ENCODE assay signal across 22 cellular contexts in the genomic region with DNA sequence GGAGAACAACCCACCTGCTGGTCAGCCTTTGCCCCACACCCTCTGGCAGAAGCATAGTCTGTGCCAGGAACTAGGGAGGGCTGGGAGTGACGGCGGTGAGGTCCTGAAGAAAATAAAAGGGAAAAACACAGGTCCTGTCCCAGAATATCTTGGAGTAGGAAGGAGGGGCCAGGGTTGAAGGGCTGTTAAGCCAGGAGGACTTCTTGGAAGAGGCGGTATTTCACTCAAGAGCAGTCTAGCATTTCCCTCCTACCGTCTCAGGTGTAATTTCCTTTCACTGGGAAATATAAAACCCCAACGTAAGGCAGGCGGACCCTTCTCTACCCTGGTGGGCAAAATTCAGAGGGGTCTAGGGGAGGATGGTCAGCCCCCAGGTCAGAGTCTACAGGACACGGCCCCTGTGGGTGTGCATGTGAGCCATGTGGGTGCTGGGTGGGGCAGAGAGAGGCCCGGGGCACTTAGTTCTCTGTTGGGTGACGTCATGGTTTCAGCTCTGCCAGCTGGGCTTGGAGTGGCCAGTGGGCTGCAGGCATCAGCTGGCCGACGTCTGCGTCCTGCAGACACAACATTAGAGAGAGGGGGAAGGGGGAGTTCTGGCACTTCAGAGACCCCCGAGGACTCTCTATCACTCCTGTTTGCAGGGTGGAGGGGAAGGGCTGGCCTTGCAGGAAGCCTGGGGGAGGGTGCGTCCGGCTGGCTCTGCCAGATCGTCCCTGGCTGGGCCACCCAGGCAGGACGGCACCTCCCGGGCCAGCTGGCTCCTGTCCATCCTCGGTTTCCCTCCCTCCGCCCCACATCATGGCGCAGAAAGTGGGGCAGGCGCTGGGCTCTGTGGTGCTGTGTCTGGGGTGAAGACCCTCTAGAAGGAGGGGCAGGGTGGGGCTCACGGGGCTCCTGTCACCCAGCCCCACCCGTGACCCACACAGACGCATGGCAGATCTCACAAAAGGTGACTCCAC.
DNase-seq lines count a peak whose midpoint lies in the region; ATAC-seq, FAIRE-seq and TF ChIP-seq lines count a peak whose summit lies in the region.
"Had no signal": no experiment of that assay in that cellular context is flagged by ENCODE, and none has a peak within 500 bp of the region (broad histone marks: within the 10 kb centered on the region; RNA-seq: fewer than 3 reads in every experiment).

No MANE protein-coding gene starts in this region.

- ATAC-seq in body of pancreas (peak; percentile 58), pancreas (peak in 3 of 4 donors; percentile 37 to 49 (median 41)), aorta (ENCODE audit: low FRiP score) (peak; percentile 2), GM19467 (IDR thresholded peaks at IDR 0.05; ENCODE audit: unreplicated experiment) (no peak)
- no peak for ATAC-seq in activated naive CD4-positive, alpha-beta T cell treated with anti-CD3 and anti-CD28 coated beads, Interleukin-2, amount 50 U/mL, for 72 hours

- DNase-seq in breast epithelium (ENCODE audit: low spot score in 2 of 2) (no peak), mammary epithelial cell (no peak), body of pancreas (peak; percentile 29 to 58 (median 44)), pancreas (peak in 1 of 6 donors; percentile 24), aorta (peak in 1 of 2 donors; percentile 73), A673 (ENCODE audit: low spot score) (no peak)
- DNase-seq in activated naive CD4-positive, alpha-beta T cell treated with anti-CD3 and anti-CD28 coated beads, Interleukin-2, amount 50 U/mL, for 72 hours (ENCODE audit: low spot score in 2 of 2), result no peak
- DNase-seq: CD8-positive, alpha-beta memory T cell; DMS79 treated with DMSO at 0.1 percent for 48 hours; IMR-90; MV-4-11; NCI-H1417 treated with DMSO at 0.1 percent for 48 hours; NCI-H1930; NCI-H2171 treated with DMSO at 0.1 percent for 48 hours; NCI-H446 treated with DMSO at 0.1 percent for 48 hours; NK-92 treated with Interleukin-12 subunit alpha and Interleukin-12 subunit beta, amount 100 ng/mL, for 24 hours had no signal

- H3K9me3 ChIP-seq in breast epithelium (peaks cover 23 to 38% of the 10 kb centered on the region in 2 donors), mammary epithelial cell (replicated peaks; ENCODE audit: insufficient read depth, low read length) (peaks cover 74% of the 10 kb centered on the region), body of pancreas (peaks cover 0 to 19% (median 0%) of the 10 kb centered on the region in 3 donors), pancreas (no peaks in the 10 kb centered on the region), aorta (ENCODE audit: control insufficient read depth, low read length) (peaks cover 6% of the 10 kb centered on the region), A673 (ENCODE audit: low read depth, low read length, poor library complexity, severe bottlenecking) (peaks cover 6% of the 10 kb centered on the region)

- no peak overlapping the region for H3K27ac Mint-ChIP-seq in activated naive CD4-positive, alpha-beta T cell treated with anti-CD3 and anti-CD28 coated beads, Interleukin-2, amount 50 U/mL, for 72 hours
- H3K27ac Mint-ChIP-seq: CD8-positive, alpha-beta memory T cell had no signal

- H3K36me3 ChIP-seq in breast epithelium (no peaks in the 10 kb centered on the region), mammary epithelial cell (ENCODE audit: insufficient read depth, low read length) (no peaks in the 10 kb centered on the region), body of pancreas (replicated peaks in 1 of 2; ENCODE audit: insufficient read depth in 1 of 2, low read depth in 2 of 2) (no peaks in the 10 kb centered on the region), pancreas (no peaks in the 10 kb centered on the region), aorta (ENCODE audit: control insufficient read depth in 1 of 2, insufficient read depth in 2 of 2, low read length in 1 of 2) (no peaks in the 10 kb centered on the region), A673 (ENCODE audit: insufficient read depth, low read length, poor library complexity, severe bottlenecking) (no peaks in the 10 kb centered on the region)
- H3K36me3 ChIP-seq: BLaER1 treated with 17β-estradiol and CSF1 and Interleukin-3, amounts not matched to agents 10 nM and 100 nM; SJSA1 had no signal

- H3K4me1 ChIP-seq in breast epithelium (no peaks in the 10 kb centered on the region), mammary epithelial cell (ENCODE audit: insufficient read depth, low read length) (no peaks in the 10 kb centered on the region), body of pancreas (peaks cover 17% of the 10 kb centered on the region), pancreas (no peaks in the 10 kb centered on the region), aorta (ENCODE audit: control insufficient read depth in 1 of 2, insufficient read depth in 2 of 2, low read length in 2 of 2) (no peaks in the 10 kb centered on the region), A673 (ENCODE audit: insufficient read depth, low read length, poor library complexity, severe bottlenecking) (no peaks in the 10 kb centered on the region)
- H3K4me1 ChIP-seq: SJSA1 had no signal

- POLR2A ChIA-PET in A673 (lab: Charles Lee; ENCODE audit: low non-redundant PET), result no interaction called here

- H3K27ac ChIP-seq in breast epithelium (no peak overlapping the region), mammary epithelial cell (ENCODE audit: insufficient read depth, low read depth, low read length) (no peak overlapping the region), body of pancreas (peak overlapping the region in 3 of 4 donors; percentile 36 to 59 (median 42)), pancreas (no peak overlapping the region), aorta (ENCODE audit: low read depth in 1 of 2, low read length in 2 of 2) (no peak overlapping the region), A673 (ENCODE audit: low read depth, low read length, poor library complexity, severe bottlenecking) (no peak overlapping the region)
- H3K27ac ChIP-seq: BLaER1 treated with 17β-estradiol and CSF1 and Interleukin-3, amounts not matched to agents 10 nM and 100 nM; SJSA1 had no signal

- no peak overlapping the region for H2AFZ ChIP-seq in mammary epithelial cell (ENCODE audit: low read depth, low read length)

- FAIRE-seq in pancreas (lab: Jason Lieb, UNC), result no peak
- FAIRE-seq: G401.6, GM18507, H1 had no signal

- in situ Hi-C loops in mammary epithelial cell (cut with MboI; ENCODE audit: low sequenced_read_pairs in 2 of 2), result no loop called here

- no peaks in the 10 kb centered on the region for H3K79me2 ChIP-seq in mammary epithelial cell (ENCODE audit: insufficient read depth, low read length)

- dilution Hi-C loops in mammary epithelial cell (cut with HindIII; ENCODE audit: low sequenced_read_pairs), result no loop called here

- TF ChIP-seq CTCF in breast epithelium (IDR thresholded peaks at IDR 0.05) (no peak), mammary epithelial cell (conservative IDR thresholded peaks at IDR 0.05 in 1 of 2, IDR thresholded peaks at IDR 0.05 in 1 of 2; ENCODE audit: extremely low read depth in 1 of 2, insufficient read depth in 1 of 2, low read depth in 1 of 2, low read length in 2 of 2) (no peak), body of pancreas (IDR thresholded peaks at IDR 0.05) (no peak), pancreas (IDR thresholded peaks at IDR 0.05) (no peak), A673 (conservative IDR thresholded peaks at IDR 0.05; ENCODE audit: low read depth, low read length) (no peak)

- H3K4me2 ChIP-seq in mammary epithelial cell (ENCODE audit: insufficient read depth, low read depth, low read length), result no peak overlapping the region
- H3K4me2 ChIP-seq: BLaER1 treated with 17β-estradiol and CSF1 and Interleukin-3, amounts not matched to agents 10 nM and 100 nM had no signal

- peaks cover 0 to 66% of the 10 kb centered on the region in 2 donors for H3K27me3 ChIP-seq in breast epithelium
- no peaks in the 10 kb centered on the region for H3K27me3 ChIP-seq in mammary epithelial cell (ENCODE audit: insufficient read depth, low read length)
- no peaks in the 10 kb centered on the region for H3K27me3 ChIP-seq in body of pancreas
- no peaks in the 10 kb centered on the region for H3K27me3 ChIP-seq in pancreas
- no peaks in the 10 kb centered on the region for H3K27me3 ChIP-seq in aorta (ENCODE audit: control insufficient read depth in 1 of 2, insufficient read depth in 2 of 2, low read length in 1 of 2)
- peaks cover 33% of the 10 kb centered on the region for H3K27me3 ChIP-seq in A673 (replicated peaks; ENCODE audit: insufficient read depth, low read depth, low read length, poor library complexity)
- H3K27me3 ChIP-seq: SJSA1 had no signal

- H3K9ac ChIP-seq in mammary epithelial cell (ENCODE audit: insufficient read depth, low read length), result no peak overlapping the region
- H3K9ac ChIP-seq: BLaER1 treated with 17β-estradiol and CSF1 and Interleukin-3, amounts not matched to agents 10 nM and 100 nM had no signal

- no TSS peak for BruUV-seq in mammary epithelial cell (replicated peaks; lab: Mats Ljungman, UMichigan)
- BruUV-seq in A673 (replicated peaks; lab: Mats Ljungman, UMichigan), result no TSS peak

- WGBS in mammary epithelial cell (ENCODE audit: low coverage, missing lambda C conversion rate), result 34% methylated on average over 17 of the region's 25 CpGs
- 46 to 48% methylated on average over 17 to 25 of the region's 25 CpGs for WGBS in body of pancreas, 2 donors
- WGBS in pancreas, 2 donors, result 38 to 64% methylated on average over 16 to 25 of the region's 25 CpGs
- WGBS in aorta, 2 donors, result 28 to 36% methylated on average over 20 to 25 of the region's 25 CpGs

- no peaks in the 10 kb centered on the region for H4K20me1 ChIP-seq in mammary epithelial cell (ENCODE audit: insufficient read depth, low read length)

- CTCF ChIA-PET in mammary epithelial cell (lab: Charles Lee; ENCODE audit: low non-redundant PET) (no interaction called here), A673 (lab: Charles Lee) (no interaction called here)

- intact Hi-C loops in breast epithelium (cut with DNase I; ENCODE audit: low total_unique reads) (no loop called here), mammary epithelial cell (cut with micrococcal nuclease) (no loop called here), body of pancreas (cut with DNase I) (loop anchor here (10.0 kb wide), 1 partner anchor 540 kb away; no protein-coding TSS in a partner anchor), pancreas (cut with DNase I) (no loop called here), aorta (cut with DNase I) (loop anchor here (5.0 kb wide), 4 partner anchors 138 to 553 kb away; no protein-coding TSS in a partner anchor), A673 (cut with micrococcal nuclease; ENCODE audit: unreplicated experiment) (no loop called here)

- H3K9me3 Mint-ChIP-seq in activated naive CD4-positive, alpha-beta T cell treated with anti-CD3 and anti-CD28 coated beads, Interleukin-2, amount 50 U/mL, for 72 hours, result peaks cover 5 to 8% of the 10 kb centered on the region in 2 donors

- H3K36me3 Mint-ChIP-seq in activated naive CD4-positive, alpha-beta T cell treated with anti-CD3 and anti-CD28 coated beads, Interleukin-2, amount 50 U/mL, for 72 hours, result peaks cover 13 to 16% of the 10 kb centered on the region in 2 donors
- H3K36me3 Mint-ChIP-seq: CD8-positive, alpha-beta memory T cell had no signal

- TF ChIP-seq POLR2A in breast epithelium (IDR thresholded peaks at IDR 0.05) (no peak), body of pancreas (IDR thresholded peaks at IDR 0.05) (no peak)

- H3K4me3 ChIP-seq in breast epithelium (peak overlapping the region; percentile 1 to 47 (median 36)), mammary epithelial cell (replicated peaks in 1 of 3; ENCODE audit: insufficient read depth in 1 of 3, low read depth in 2 of 3, low read length in 3 of 3) (no peak overlapping the region), body of pancreas (no peak overlapping the region), pancreas (no peak overlapping the region), aorta (ENCODE audit: low read length in 2 of 2) (no peak overlapping the region), A673 (ENCODE audit: low read depth, low read length, poor library complexity, severe bottlenecking) (no peak overlapping the region)
- H3K4me3 ChIP-seq: BLaER1 treated with 17β-estradiol and CSF1 and Interleukin-3, amounts not matched to agents 10 nM and 100 nM; SJSA1 had no signal

Comparison
In these comparisons a context has a peak if more than half of its experiments do, and no peak if none do; other contexts are left out.
1. H3K4me3 ChIP-seq: peak in breast epithelium (3 of 3); none in mammary epithelial cell (0 of 3), body of pancreas (0 of 2), pancreas (0 of 4), aorta (0 of 2) and A673 (single experiment).
2. DNase-seq: peak in body of pancreas (4 of 4); none in breast epithelium (0 of 2), mammary epithelial cell (single experiment), activated naive CD4-positive, alpha-beta T cell treated with anti-CD3 and anti-CD28 coated beads, Interleukin-2, amount 50 U/mL, for 72 hours (0 of 2) and A673 (single experiment).
3. H3K27ac ChIP-seq: peak in body of pancreas (3 of 4); none in breast epithelium (0 of 2), mammary epithelial cell (single experiment), pancreas (0 of 4), aorta (0 of 2) and A673 (single experiment).
4. ATAC-seq: peak in body of pancreas (single experiment), pancreas (3 of 4) and aorta (single experiment); none in GM19467 (single experiment) and activated naive CD4-positive, alpha-beta T cell treated with anti-CD3 and anti-CD28 coated beads, Interleukin-2, amount 50 U/mL, for 72 hours (0 of 2).
5. intact Hi-C loops: an anchor here in body of pancreas (10.0 kb wide) and aorta (5.0 kb wide); none called in breast epithelium, mammary epithelial cell, pancreas and A673.